8 cellular contexts compared by ENCODE assay signal in the genomic region with DNA sequence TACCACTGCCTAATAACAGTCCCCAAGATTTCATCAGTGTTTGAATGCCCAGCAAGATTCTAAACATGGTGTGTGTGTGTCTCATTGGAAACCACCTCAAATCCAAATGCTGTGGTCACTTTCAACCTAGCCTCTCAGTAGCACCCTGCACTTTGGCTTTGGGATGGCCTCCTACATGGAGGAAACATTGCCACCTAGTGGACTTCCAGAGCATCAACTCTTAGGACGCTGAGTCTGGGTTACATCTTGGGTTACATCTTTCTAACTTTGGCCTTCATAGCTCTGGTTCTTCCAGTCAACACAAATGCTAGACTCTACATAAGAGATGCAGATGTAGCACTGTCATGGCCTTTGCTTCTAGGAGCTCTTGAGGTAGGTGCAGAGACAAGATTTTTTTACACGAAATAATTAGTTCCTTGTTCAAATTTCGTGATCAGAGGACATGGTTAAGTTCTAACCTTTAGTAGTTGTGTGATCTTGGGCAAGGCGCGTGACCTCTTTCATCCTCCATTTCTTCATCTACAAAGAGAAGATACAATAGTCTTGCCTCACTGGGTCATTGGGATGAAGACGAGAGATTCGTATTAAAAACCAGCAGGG.
A peak's percentile ranks its signal among the peaks of the same experiment; 100 is the strongest.
DNase-seq lines count a peak whose midpoint lies in the region; ATAC-seq and TF ChIP-seq lines count a peak whose summit lies in the region.

No MANE protein-coding gene starts in this region.

- in situ Hi-C loops in astrocyte of the cerebellum (cut with HindIII; ENCODE audit: low sequenced_read_pairs), result no loop called here

- H3K4me3 ChIP-seq in astrocyte of the cerebellum (ENCODE audit: low read depth, low read length), result no peak overlapping the region

- peak; percentile 89 for TF ChIP-seq CTCF in astrocyte of the cerebellum (IDR thresholded peaks at IDR 0.05; ENCODE audit: low read depth, low read length, missing control alignments)

- DNase-seq in NCI-H524 (lab: John Stamatoyannopoulos, UW) (peak; percentile 65 to 77), NCI-H524 treated with DMSO at 0.1 percent for 48 hours (lab: John Stamatoyannopoulos, UW) (no peak), NCI-H69 (lab: John Stamatoyannopoulos, UW) (peak; percentile 83), astrocyte of the cerebellum (ENCODE audit: low read depth) (peak; percentile 28), iPS DF 19.7 (ENCODE audit: low read depth, low spot score) (peak; percentile 45), GOT3 (lab: John Stamatoyannopoulos, UW) (no peak)
- DNase-seq in stimulated activated CD4-positive, alpha-beta T cell treated with anti-CD3 and anti-CD28 coated beads, Interleukin-4, amount 100 ng/mL, for 24 hours, result peak; percentile 11

- ATAC-seq in HG03159 (IDR thresholded peaks at IDR 0.05; ENCODE audit: unreplicated experiment), result peak; percentile 70

Comparison
In these comparisons a context has a peak if more than half of its experiments do, and no peak if none do; other contexts are left out.
1. DNase-seq: peak in NCI-H524 (2 of 2), NCI-H69 (single experiment), astrocyte of the cerebellum (single experiment), iPS DF 19.7 (single experiment) and stimulated activated CD4-positive, alpha-beta T cell treated with anti-CD3 and anti-CD28 coated beads, Interleukin-4, amount 100 ng/mL, for 24 hours (single experiment); none in NCI-H524 treated with DMSO at 0.1 percent for 48 hours (single experiment) and GOT3 (single experiment).